ENCODE assay signal across 14 cellular contexts in the genomic region with DNA sequence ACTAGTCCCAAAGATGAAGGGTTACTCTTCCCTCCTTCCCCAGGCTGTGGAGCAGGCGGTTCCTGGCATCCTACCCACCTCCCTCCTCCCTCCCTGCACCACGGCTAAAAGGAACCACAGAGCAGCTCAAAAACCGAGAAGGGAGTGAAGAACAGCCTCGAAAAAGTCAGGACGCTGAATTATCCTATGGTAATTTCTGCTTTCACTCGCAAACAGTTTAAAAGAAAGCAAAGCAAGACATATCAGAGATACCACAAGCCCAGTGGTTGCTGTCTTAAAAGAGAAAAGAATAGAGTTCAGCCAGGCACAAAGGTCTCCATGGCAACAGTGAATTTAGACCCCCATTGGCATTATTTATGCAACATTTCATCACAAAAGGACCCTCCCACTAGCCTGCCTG.
DNase-seq lines count a peak whose midpoint lies in the region; FAIRE-seq and TF ChIP-seq lines count a peak whose summit lies in the region.
"Had no signal": no experiment of that assay in that cellular context is flagged by ENCODE, and none has a peak within 500 bp of the region (broad histone marks: within the 10 kb centered on the region; RNA-seq: fewer than 3 reads in every experiment).

No MANE protein-coding gene starts in this region.

- H3K9ac ChIP-seq in H1 (replicated peaks in 1 of 4; ENCODE audit: extremely low read depth in 1 of 4, low read depth in 3 of 4, low read length in 3 of 4): no peak overlapping the region; a peak in 1 of 7 replicates

- no peak overlapping the region for H2BK5ac ChIP-seq in H1 (ENCODE audit: low read depth, low read length)

- H3K79me2 ChIP-seq in H1 (ENCODE audit: control insufficient read depth in 1 of 2, insufficient read depth in 2 of 2, low read length in 2 of 2): 0 out of 4 replicates have a peak, but pooled peaks cover 0 to 3% of the 10 kb centered on the region in 2 experiments

- 6% methylated on average over 6 of the region's 6 CpGs; no CpG with 5 or more reads in 1 of the 2 experiments for WGBS in H1 (ENCODE audit: extremely low coverage in 1 of 2, insufficient coverage in 1 of 2, insufficient read length in 1 of 2, insufficient replicate concordance in 2 of 2, low coverage in 1 of 2, low lambda C conversion rate in 2 of 2, missing lambda C conversion rate in 1 of 2), 2 experiments
- 18% methylated on average over 6 of the region's 6 CpGs for WGBS in suprapubic skin

- H4K20me1 ChIP-seq in H1 (replicated peaks in 1 of 2; ENCODE audit: control insufficient read depth in 1 of 2, insufficient read depth in 2 of 2, low read length in 2 of 2): no peaks in the 10 kb centered on the region

- H3K79me1 ChIP-seq in H1 (ENCODE audit: low read depth, low read length): no peaks in the 10 kb centered on the region

- no peak overlapping the region for H3K18ac ChIP-seq in H1 (ENCODE audit: extremely low read depth, low read length)

- H3K27me3 Mint-ChIP-seq in mesothelial cell of epicardium (ENCODE audit: low read depth): no peaks in the 10 kb centered on the region
- peaks cover 0 to 3% (median 2%) of the 10 kb centered on the region in 3 donors for H3K27me3 Mint-ChIP-seq in CD14-positive monocyte (ENCODE audit: low read depth in 3 of 3)

- no peak overlapping the region for H2AK5ac ChIP-seq in H1 (ENCODE audit: low read depth, low read length)

- H3K36me3 ChIP-seq in H1 (ENCODE audit: control insufficient read depth in 2 of 4, insufficient read depth in 4 of 4, low read length in 3 of 4) (no peaks in the 10 kb centered on the region), suprapubic skin (no peaks in the 10 kb centered on the region)
- H3K36me3 ChIP-seq: upper lobe of right lung had no signal

- CTCF ChIA-PET in H1 (lab: Charles Lee; ENCODE audit: partially characterized antibody): no interaction called here

- H3K9me3 Mint-ChIP-seq in mesothelial cell of epicardium (peaks cover 3% of the 10 kb centered on the region), CD14-positive monocyte (peaks cover 0 to 11% (median 1%) of the 10 kb centered on the region in 7 donors)

- TF ChIP-seq EP300 in H1 (IDR thresholded peaks at IDR 0.05; ENCODE audit: borderline replicate concordance in 1 of 2, low read depth in 2 of 2, low read length in 2 of 2) (peak in 1 of 2 experiments; percentile 83; a peak in 1 of 3 replicates), suprapubic skin (IDR thresholded peaks at IDR 0.05) (no peak)

- POLR2A ChIA-PET in H1 (lab: Charles Lee; ENCODE audit: partially characterized antibody): no interaction called here

- H3K27ac Mint-ChIP-seq in mesothelial cell of epicardium (peak overlapping the region; percentile 23), CD14-positive monocyte (no peak overlapping the region)

- H3K14ac ChIP-seq in H1 (ENCODE audit: insufficient read length): no peak overlapping the region

- TF ChIP-seq POLR2A in H1 (IDR thresholded peaks at IDR 0.05; ENCODE audit: control extremely low read depth in 1 of 2, low read depth in 2 of 2, low read length in 2 of 2) (no peak), suprapubic skin (IDR thresholded peaks at IDR 0.05) (no peak)

- H3K4ac ChIP-seq in H1 (replicated peaks; ENCODE audit: insufficient read length, low read depth, low read length): no peak overlapping the region

- H3K36me3 Mint-ChIP-seq in mesothelial cell of epicardium (no peaks in the 10 kb centered on the region), CD14-positive monocyte (no peaks in the 10 kb centered on the region)

- intact Hi-C loops in CD14-positive monocyte (cut with micrococcal nuclease): no loop called here

- H3K27me3 ChIP-seq in H1 (replicated peaks in 1 of 4; ENCODE audit: control insufficient read depth in 3 of 4, extremely low read depth in 1 of 4, insufficient read depth in 3 of 4, low read length in 3 of 4) (no peaks in the 10 kb centered on the region), suprapubic skin (no peaks in the 10 kb centered on the region)
- H3K27me3 ChIP-seq: upper lobe of right lung had no signal

- H3K4me1 ChIP-seq in H1 (replicated peaks in 1 of 4; ENCODE audit: control insufficient read depth in 3 of 4, insufficient read depth in 4 of 4, low read length in 3 of 4): peaks cover 0 to 3% (median 1%) of the 10 kb centered on the region in 4 experiments; a peak in 2 of 7 replicates
- H3K4me1 ChIP-seq in suprapubic skin: peaks cover 2% of the 10 kb centered on the region
- H3K4me1 ChIP-seq: upper lobe of right lung had no signal

- no peak overlapping the region for H4K5ac ChIP-seq in H1 (ENCODE audit: insufficient read length, low read depth, low read length)

- H2BK20ac ChIP-seq in H1 (ENCODE audit: low read length): no peak overlapping the region

- TF ChIP-seq RAD21 in H1 (IDR thresholded peaks at IDR 0.05 in 1 of 2, conservative IDR thresholded peaks at IDR 0.05 in 1 of 2; ENCODE audit: low read depth in 2 of 2, low read length in 2 of 2): no peak

- peak overlapping the region; percentile 77 for H2BK12ac ChIP-seq in H1 (ENCODE audit: low read depth, low read length)

- no peak overlapping the region; the same call in 1 of the 2 replicates for H2AFZ ChIP-seq in H1 (ENCODE audit: low read length)

- H2BK15ac ChIP-seq in H1 (ENCODE audit: low read length): no peak overlapping the region

- peaks cover 0 to 9% of the 10 kb centered on the region in 2 experiments; a peak in 1 of 4 replicates for H3K9me3 ChIP-seq in H1 (ENCODE audit: insufficient read depth in 2 of 2, low read depth in 1 of 2, low read length in 1 of 2)
- H3K9me3 ChIP-seq in suprapubic skin: no peaks in the 10 kb centered on the region
- H3K9me3 ChIP-seq: upper lobe of right lung had no signal

- DNase-seq in Ammon's horn (ENCODE audit: low spot score): peak; percentile 89
- peak; percentile 59 for DNase-seq in NCI-H460 (ENCODE audit: extremely low read depth, low read depth)
- DNase-seq in H1 (ENCODE audit: low read depth in 1 of 2, low spot score in 2 of 2): peak; percentile 13 to 49
- DNase-seq in mesothelial cell of epicardium (ENCODE audit: low spot score in 2 of 2, unreplicated experiment in 2 of 2): no peak
- no peak for DNase-seq in NCI-H1105 (lab: John Stamatoyannopoulos, UW)
- DNase-seq in suprapubic skin (ENCODE audit: low spot score in 2 of 2): no peak
- DNase-seq in CD14-positive monocyte (ENCODE audit: low spot score): no peak
- DNase-seq in SHP77 treated with DMSO at 0.1 percent for 48 hours (lab: John Stamatoyannopoulos, UW): no peak
- DNase-seq: activated CD4-positive, CD25-positive, alpha-beta regulatory T cell; central memory CD4-positive, alpha-beta T cell; mammary epithelial cell; NCI-H524 treated with DMSO at 0.1 percent for 48 hours; upper lobe of right lung had no signal

- FAIRE-seq in H1 (lab: Jason Lieb, UNC): peak; percentile 91
- FAIRE-seq: GM12892 had no signal

- peak overlapping the region; percentile 47 to 50 for H3K4me2 ChIP-seq in H1 (ENCODE audit: insufficient read depth in 1 of 2, low read depth in 2 of 2, low read length in 2 of 2)

- no peak for TF ChIP-seq CTCF in H1 (IDR thresholded peaks at IDR 0.05; ENCODE audit: control extremely low read depth in 1 of 3, insufficient read depth in 1 of 3, low read depth in 1 of 3, low read length in 3 of 3)
- TF ChIP-seq CTCF in mesothelial cell of epicardium (IDR thresholded peaks at IDR 0.05; ENCODE audit: unreplicated experiment): no peak
- no peak for TF ChIP-seq CTCF in suprapubic skin (IDR thresholded peaks at IDR 0.05)
- TF ChIP-seq CTCF in CD14-positive monocyte (IDR thresholded peaks at IDR 0.05): no peak

- no peak overlapping the region for H3K23ac ChIP-seq in H1 (ENCODE audit: insufficient read length)

- peak overlapping the region; percentile 31 for H3K4me3 Mint-ChIP-seq in mesothelial cell of epicardium
- H3K4me3 Mint-ChIP-seq in CD14-positive monocyte: no peak overlapping the region

- no peak overlapping the region for H4K91ac ChIP-seq in H1 (replicated peaks; ENCODE audit: insufficient read length, low read length)

- H3K23me2 ChIP-seq in H1 (ENCODE audit: low read depth, low read length): no peaks in the 10 kb centered on the region

- peak overlapping the region; percentile 10 to 53 (median 24); a peak in 6 of 8 replicates for H3K4me3 ChIP-seq in H1 (ENCODE audit: extremely low read depth in 1 of 4, insufficient read depth in 2 of 4, low read depth in 3 of 4, low read length in 4 of 4)
- no peak overlapping the region for H3K4me3 ChIP-seq in suprapubic skin
- H3K4me3 ChIP-seq: upper lobe of right lung had no signal

- no peak overlapping the region for H3K56ac ChIP-seq in H1 (replicated peaks; ENCODE audit: insufficient read length, low read depth, low read length)

- H3K27ac ChIP-seq in H1 (ENCODE audit: low read depth, low read length): peak overlapping the region; percentile 56
- no peak overlapping the region for H3K27ac ChIP-seq in suprapubic skin
- H3K27ac ChIP-seq: upper lobe of right lung had no signal

- H4K8ac ChIP-seq in H1 (ENCODE audit: extremely low read depth, insufficient read depth, low read length): no peak overlapping the region

- H3K4me1 Mint-ChIP-seq in mesothelial cell of epicardium: peaks cover 27% of the 10 kb centered on the region
- H3K4me1 Mint-ChIP-seq in CD14-positive monocyte: no peaks in the 10 kb centered on the region

- H2BK120ac ChIP-seq in H1 (replicated peaks; ENCODE audit: low read depth, low read length): no peak overlapping the region

TF ChIP-seq in H1, 55 proteins besides CTCF, POLR2A, EP300 and RAD21:
- TF ChIP-seq POLR2AphosphoS5 (IDR thresholded peaks at IDR 0.05; ENCODE audit: low read depth, low read length) (no peak), GTF2F1 (IDR thresholded peaks at IDR 0.05; ENCODE audit: borderline replicate concordance, low read depth, low read length) (no peak), ASH2L (IDR thresholded peaks at IDR 0.05; ENCODE audit: low read length) (peak; percentile 75), FOSL1 (IDR thresholded peaks at IDR 0.05; ENCODE audit: insufficient read depth, low read depth, low read length) (no peak), EZH2 (IDR thresholded peaks at IDR 0.05; ENCODE audit: low read depth, low read length, severe bottlenecking) (no peak), CEBPB (IDR thresholded peaks at IDR 0.05; ENCODE audit: low read depth, low read length) (0 out of 2 replicates have a peak, but pooled peaks have one; percentile 57), RNF2 (IDR thresholded peaks at IDR 0.05; ENCODE audit: borderline replicate concordance, low read depth, low read length, missing control alignments, poor library complexity, severe bottlenecking) (no peak)
- TF ChIP-seq, protein P1, sequence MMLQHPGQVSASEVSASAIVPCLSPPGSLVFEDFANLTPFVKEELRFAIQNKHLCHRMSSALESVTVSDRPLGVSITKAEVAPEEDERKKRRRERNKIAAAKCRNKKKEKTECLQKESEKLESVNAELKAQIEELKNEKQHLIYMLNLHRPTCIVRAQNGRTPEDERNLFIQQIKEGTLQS (IDR thresholded peaks at IDR 0.05; ENCODE audit: insufficient read depth, low read depth, low read length): no peak

Comparison
In these comparisons a context has a peak if more than half of its experiments do, and no peak if none do; other contexts are left out.
1. DNase-seq: peak in Ammon's horn (single experiment), NCI-H460 (single experiment) and H1 (2 of 2); none in mesothelial cell of epicardium (0 of 2), NCI-H1105 (single experiment), suprapubic skin (0 of 2), CD14-positive monocyte (single experiment) and SHP77 treated with DMSO at 0.1 percent for 48 hours (single experiment).